8 cellular contexts compared by ENCODE assay signal in genomic region chr10:114526112-114526496, GRCh38.
DNase-seq lines count a peak whose midpoint lies in the region; ATAC-seq, FAIRE-seq and TF ChIP-seq lines count a peak whose summit lies in the region.

No MANE protein-coding gene starts in this region.

- H3K36me3 ChIP-seq in SK-N-MC (ENCODE audit: insufficient read depth, low read length) (no peaks in the 10 kb centered on the region), psoas muscle (ENCODE audit: insufficient read depth in 1 of 2, low read depth in 1 of 2) (no peaks in the 10 kb centered on the region)

- H3K4me3 ChIP-seq in SK-N-MC (peak overlapping the region; percentile 86), fibroblast of mammary gland (ENCODE audit: control insufficient read depth, low read depth, low read length) (no peak overlapping the region), psoas muscle (peak overlapping the region; percentile 54)

- WGBS in psoas muscle, 3 donors = 20 to 34% (median 26%) methylated on average over 5 of the region's 5 CpGs

- no peaks in the 10 kb centered on the region for H3K27me3 ChIP-seq in psoas muscle (ENCODE audit: insufficient read depth in 3 of 3, low read length in 2 of 3)

- H3K9me3 ChIP-seq in SK-N-MC (ENCODE audit: low read depth, low read length) = no peaks in the 10 kb centered on the region
- no peaks in the 10 kb centered on the region for H3K9me3 ChIP-seq in psoas muscle

- FAIRE-seq in HTR-8/SVneo (lab: Jason Lieb, UNC) = no peak

- H3K27ac ChIP-seq in SK-N-MC (no peak overlapping the region), psoas muscle (peak overlapping the region; percentile 63)

- peak; percentile 42 for ATAC-seq in GM18909 (IDR thresholded peaks at IDR 0.05; ENCODE audit: poor library complexity, unreplicated experiment)
- ATAC-seq in HG02870 (IDR thresholded peaks at IDR 0.05; ENCODE audit: unreplicated experiment) = peak; percentile 49
- peak in 1 of 4 donors; percentile 18 for ATAC-seq in psoas muscle

- peak overlapping the region; percentile 75 for H3K9ac ChIP-seq in SK-N-MC (ENCODE audit: insufficient read length)

- peaks cover 10% of the 10 kb centered on the region for H3K4me1 ChIP-seq in psoas muscle

- DNase-seq in SK-N-MC (ENCODE audit: low read depth, low spot score) (no peak), fibroblast of mammary gland (ENCODE audit: low read depth) (peak; percentile 28), psoas muscle (no peak), HTR-8/SVneo (ENCODE audit: insufficient read length, low spot score) (no peak), COR-L47 (lab: John Stamatoyannopoulos, UW) (no peak)
- no peak for DNase-seq in stimulated activated CD8-positive, alpha-beta memory T cell treated with anti-CD3 and anti-CD28 coated beads, Interleukin-4, amount 100 ng/mL, for 48 hours

- TF ChIP-seq CTCF in fibroblast of mammary gland (conservative IDR thresholded peaks at IDR 0.05; ENCODE audit: control insufficient read depth, insufficient read depth, low read depth, low read length) (no peak), psoas muscle (IDR thresholded peaks at IDR 0.05) (no peak)

- intact Hi-C loops in psoas muscle (cut with DNase I) = no loop called here
